In genomic region chr6:44043036-44043478, GRCh38 we compare ENCODE assay signal across 11 cellular contexts.
A peak's percentile ranks its signal among the peaks of the same experiment; 100 is the strongest.
DNase-seq lines count a peak whose midpoint lies in the region; ATAC-seq and TF ChIP-seq lines count a peak whose summit lies in the region.
"Had no signal": no experiment of that assay in that cellular context is flagged by ENCODE, and none has a peak within 500 bp of the region (broad histone marks: within the 10 kb centered on the region; RNA-seq: fewer than 3 reads in every experiment).

No MANE protein-coding gene starts in this region.

- no peaks in the 10 kb centered on the region for H3K27me3 ChIP-seq in dorsolateral prefrontal cortex

- no TSS peak for BruUV-seq in Calu3 (replicated peaks; lab: Mats Ljungman, UMichigan)

- CTCF ChIA-PET in Calu3 (lab: Charles Lee), result interaction anchor here (0.6 to 2.1 kb wide), 14 partner anchors 9 to 318 kb away, joined by 3 to 16 read pairs (median 4); partner anchors contain the start of gene VEGFA

- H3K27ac Mint-ChIP-seq in Calu3 (ENCODE audit: unreplicated experiment), result peak overlapping the region; percentile 60
- H3K27ac Mint-ChIP-seq in natural killer cell treated with Interleukin-12 subunit alpha and Interleukin-12 subunit beta and Interleukin-15 and Interleukin-18, amount 100 ng/mL, for 72 hours, result no peak overlapping the region
- H3K27ac Mint-ChIP-seq: activated CD4-positive, alpha-beta T cell treated with anti-CD3 and anti-CD28 coated beads, Interleukin-2, amount 10 ng/mL, durations not matched to agents 24 days and 14 days; immature natural killer cell had no signal

- intact Hi-C loops in Calu3 (cut with micrococcal nuclease; ENCODE audit: unreplicated experiment), result no loop called here
- intact Hi-C loops in dorsolateral prefrontal cortex (cut with DNase I), result no loop called here

- H3K4me3 Mint-ChIP-seq in Calu3 (ENCODE audit: low read depth, unreplicated experiment), result no peak overlapping the region
- no peak overlapping the region for H3K4me3 Mint-ChIP-seq in natural killer cell treated with Interleukin-12 subunit alpha and Interleukin-12 subunit beta and Interleukin-15 and Interleukin-18, amount 100 ng/mL, for 72 hours
- H3K4me3 Mint-ChIP-seq: activated CD4-positive, alpha-beta T cell treated with anti-CD3 and anti-CD28 coated beads, Interleukin-2, amount 10 ng/mL, durations not matched to agents 24 days and 14 days; immature natural killer cell had no signal

- TF ChIP-seq CTCF in Calu3 (IDR thresholded peaks at IDR 0.05; ENCODE audit: unreplicated experiment), result no peak
- TF ChIP-seq CTCF in dorsolateral prefrontal cortex (IDR thresholded peaks at IDR 0.05 in 54 of 56, conservative IDR thresholded peaks at IDR 0.05 in 2 of 56; ENCODE audit: low read depth in 1 of 56, partially characterized antibody in 56 of 56), result no peak

- H3K4me3 ChIP-seq in dorsolateral prefrontal cortex, result no peak overlapping the region

- DNase-seq in Calu3 (peak; percentile 67), NCI-H226 (peak; percentile 77), dorsolateral prefrontal cortex (peak in 1 of 10 donors; percentile 25), myocyte (ENCODE audit: low read depth) (peak; percentile 25), inferior parietal cortex (ENCODE audit: extremely low spot score) (no peak), NCI-H1417 (lab: John Stamatoyannopoulos, UW) (no peak)
- no peak for DNase-seq in natural killer cell treated with Interleukin-12 subunit alpha and Interleukin-12 subunit beta and Interleukin-15 and Interleukin-18, amount 100 ng/mL, for 72 hours (ENCODE audit: low spot score)
- DNase-seq: activated CD4-positive, alpha-beta T cell treated with anti-CD3 and anti-CD28 coated beads, Interleukin-2, amount 10 ng/mL, durations not matched to agents 24 days and 14 days; DMS79; immature natural killer cell had no signal

- H3K4me1 Mint-ChIP-seq in Calu3 (ENCODE audit: low read depth, unreplicated experiment), result peaks cover 25% of the 10 kb centered on the region
- H3K4me1 Mint-ChIP-seq in natural killer cell treated with Interleukin-12 subunit alpha and Interleukin-12 subunit beta and Interleukin-15 and Interleukin-18, amount 100 ng/mL, for 72 hours (ENCODE audit: low read depth in 2 of 2), result no peaks in the 10 kb centered on the region
- H3K4me1 Mint-ChIP-seq: immature natural killer cell had no signal

- no peaks in the 10 kb centered on the region for H3K27me3 Mint-ChIP-seq in Calu3 (ENCODE audit: unreplicated experiment)
- peaks cover 0 to 4% of the 10 kb centered on the region in 2 donors for H3K27me3 Mint-ChIP-seq in natural killer cell treated with Interleukin-12 subunit alpha and Interleukin-12 subunit beta and Interleukin-15 and Interleukin-18, amount 100 ng/mL, for 72 hours
- H3K27me3 Mint-ChIP-seq: activated CD4-positive, alpha-beta T cell treated with anti-CD3 and anti-CD28 coated beads, Interleukin-2, amount 10 ng/mL, durations not matched to agents 24 days and 14 days had no signal

- H3K36me3 Mint-ChIP-seq in Calu3 (ENCODE audit: insufficient read depth, unreplicated experiment), result no peaks in the 10 kb centered on the region
- H3K36me3 Mint-ChIP-seq in natural killer cell treated with Interleukin-12 subunit alpha and Interleukin-12 subunit beta and Interleukin-15 and Interleukin-18, amount 100 ng/mL, for 72 hours, result no peaks in the 10 kb centered on the region
- H3K36me3 Mint-ChIP-seq: immature natural killer cell had no signal

- ATAC-seq in natural killer cell treated with Interleukin-12 subunit alpha and Interleukin-12 subunit beta and Interleukin-15 and Interleukin-18, amount 100 ng/mL, for 72 hours, result no peak
- ATAC-seq in HG02759 (IDR thresholded peaks at IDR 0.05; ENCODE audit: unreplicated experiment), result no peak

- H3K9me3 Mint-ChIP-seq in Calu3 (ENCODE audit: low read depth, unreplicated experiment), result no peaks in the 10 kb centered on the region
- H3K9me3 Mint-ChIP-seq in natural killer cell treated with Interleukin-12 subunit alpha and Interleukin-12 subunit beta and Interleukin-15 and Interleukin-18, amount 100 ng/mL, for 72 hours, result no peaks in the 10 kb centered on the region
- H3K9me3 Mint-ChIP-seq: activated CD4-positive, alpha-beta T cell treated with anti-CD3 and anti-CD28 coated beads, Interleukin-2, amount 10 ng/mL, durations not matched to agents 24 days and 14 days; immature natural killer cell had no signal

- peak overlapping the region in 47 of 59 donors; percentile 2 to 82 (median 59) for H3K27ac ChIP-seq in dorsolateral prefrontal cortex

Comparison
In these comparisons a context has a peak if more than half of its experiments do, and no peak if none do; other contexts are left out.
1. DNase-seq: peak in Calu3 (single experiment), NCI-H226 (single experiment) and myocyte (single experiment); none in natural killer cell treated with Interleukin-12 subunit alpha and Interleukin-12 subunit beta and Interleukin-15 and Interleukin-18, amount 100 ng/mL, for 72 hours (single experiment), inferior parietal cortex (single experiment) and NCI-H1417 (0 of 3).